Comparison of ENCODE assay signal across 15 cellular contexts in genomic region chr17:71974051-71974450, GRCh38.
DNase-seq lines count a peak whose midpoint lies in the region; ATAC-seq, FAIRE-seq and TF ChIP-seq lines count a peak whose summit lies in the region.
"Had no signal": no experiment of that assay in that cellular context is flagged by ENCODE, and none has a peak within 500 bp of the region (broad histone marks: within the 10 kb centered on the region; RNA-seq: fewer than 3 reads in every experiment).

No MANE protein-coding gene starts in this region.

- no peaks in the 10 kb centered on the region for H3K36me3 Mint-ChIP-seq in astrocyte (ENCODE audit: low read depth, unreplicated experiment)
- H3K36me3 Mint-ChIP-seq: CD4-positive, CD25-positive, alpha-beta regulatory T cell; IgD-negative memory B cell had no signal

- H3K27ac ChIP-seq in GM23248 (no peak overlapping the region), astrocyte (ENCODE audit: low read depth, low read length) (no peak overlapping the region), psoas muscle (peak overlapping the region; percentile 92), tibial artery (peak overlapping the region; percentile 83 to 87)
- H3K27ac ChIP-seq: 22Rv1, BLaER1 had no signal

- peak; percentile 9 for FAIRE-seq in astrocyte (lab: Jason Lieb, UNC)
- FAIRE-seq: GM19239, H54 had no signal

- peaks cover 18% of the 10 kb centered on the region for H3F3A ChIP-seq in GM23248 (ENCODE audit: insufficient read depth)

- no peak overlapping the region for H3K27ac Mint-ChIP-seq in astrocyte (ENCODE audit: unreplicated experiment)
- H3K27ac Mint-ChIP-seq: CD4-positive, CD25-positive, alpha-beta regulatory T cell; IgD-negative memory B cell had no signal

- peak overlapping the region; percentile 90; the same call in 1 of the 2 replicates for H2AFZ ChIP-seq in GM23248
- no peak overlapping the region for H2AFZ ChIP-seq in astrocyte (ENCODE audit: low read depth, low read length)

- intact Hi-C loops in psoas muscle (cut with DNase I) = loop anchor here (5.0 to 10.0 kb wide), 2 partner anchors 49 to 148 kb away; partner anchors contain the start of gene SOX9 (in 1 of the 2)
- intact Hi-C loops in tibial artery (cut with DNase I; ENCODE audit: low total_unique reads) = no loop called here

- DNase-seq in GM23248 (no peak), astrocyte (ENCODE audit: low read depth) (no peak), psoas muscle (no peak), tibial artery (no peak), Ammon's horn (ENCODE audit: low spot score) (no peak)
- no peak for DNase-seq in activated CD8-positive, alpha-beta memory T cell treated with anti-CD3 and anti-CD28 coated beads, Interleukin-2, amount 50 U/mL, for 48 hours
- no peak for DNase-seq in activated CD4-positive, CD25-positive, alpha-beta regulatory T cell (lab: John Stamatoyannopoulos, UW)
- DNase-seq: CD4-positive, CD25-positive, alpha-beta regulatory T cell; DMS53; GF-D8 had no signal

- H3K9ac ChIP-seq in GM23248 = no peak overlapping the region
- no peak overlapping the region for H3K9ac ChIP-seq in astrocyte (ENCODE audit: low read length)
- H3K9ac ChIP-seq: BLaER1 had no signal

- H3K79me2 ChIP-seq in GM23248 (ENCODE audit: insufficient read depth) = no peaks in the 10 kb centered on the region
- no peaks in the 10 kb centered on the region for H3K79me2 ChIP-seq in astrocyte (ENCODE audit: insufficient read depth, low read length)

- H3K9me3 Mint-ChIP-seq in astrocyte (ENCODE audit: unreplicated experiment) = peaks cover 3% of the 10 kb centered on the region

- H3K36me3 ChIP-seq in GM23248 (ENCODE audit: low read depth) (no peaks in the 10 kb centered on the region), astrocyte (ENCODE audit: insufficient read depth, low read length) (no peaks in the 10 kb centered on the region), psoas muscle (ENCODE audit: insufficient read depth in 1 of 2, low read depth in 1 of 2) (no peaks in the 10 kb centered on the region), tibial artery (no peaks in the 10 kb centered on the region)
- H3K36me3 ChIP-seq: BLaER1 had no signal

- H4K20me1 ChIP-seq in GM23248 (ENCODE audit: insufficient read depth) = no peaks in the 10 kb centered on the region
- H4K20me1 ChIP-seq in astrocyte (ENCODE audit: insufficient read depth, low read length) = no peaks in the 10 kb centered on the region
- H4K20me1 ChIP-seq: BLaER1 had no signal

- H3K9me2 ChIP-seq in GM23248 (ENCODE audit: insufficient read depth) = no peaks in the 10 kb centered on the region

- H3K27me3 ChIP-seq in GM23248 (replicated peaks; ENCODE audit: insufficient read depth) (no peaks in the 10 kb centered on the region), astrocyte (ENCODE audit: insufficient read depth, low read length) (no peaks in the 10 kb centered on the region), psoas muscle (ENCODE audit: insufficient read depth in 3 of 3, low read length in 2 of 3) (no peaks in the 10 kb centered on the region), tibial artery (no peaks in the 10 kb centered on the region)
- H3K27me3 ChIP-seq: BLaER1 had no signal

- H3K9me3 ChIP-seq in GM23248 (ENCODE audit: low read depth) = no peaks in the 10 kb centered on the region
- H3K9me3 ChIP-seq in astrocyte (ENCODE audit: insufficient read depth, low read depth, low read length) = peaks cover 5% of the 10 kb centered on the region
- no peaks in the 10 kb centered on the region for H3K9me3 ChIP-seq in psoas muscle
- no peaks in the 10 kb centered on the region for H3K9me3 ChIP-seq in tibial artery
- H3K9me3 ChIP-seq: BLaER1 had no signal

- in situ Hi-C loops in GM23248 (cut with MboI) = loop anchor here (25.0 kb wide), 1 partner anchor 563 kb away; no protein-coding TSS in a partner anchor

- 96 to 99% methylated on average over 4 of the region's 4 CpGs for WGBS in GM23248 (ENCODE audit: low coverage in 1 of 2, low lambda C conversion rate in 2 of 2, missing lambda C conversion rate in 2 of 2), 2 experiments
- WGBS in psoas muscle, 3 donors = 69 to 90% (median 72%) methylated on average over 4 of the region's 4 CpGs

- H3K4me3 ChIP-seq in GM23248 (no peak overlapping the region), astrocyte (ENCODE audit: insufficient read depth, low read depth, low read length) (no peak overlapping the region), psoas muscle (no peak overlapping the region), tibial artery (no peak overlapping the region)
- H3K4me3 ChIP-seq: BLaER1 had no signal

- no peak overlapping the region for H3K4me2 ChIP-seq in GM23248 (ENCODE audit: unreplicated experiment)
- H3K4me2 ChIP-seq in astrocyte (ENCODE audit: low read length) = no peak overlapping the region
- H3K4me2 ChIP-seq: BLaER1 had no signal

- H3K27me3 Mint-ChIP-seq in astrocyte (ENCODE audit: low read depth, unreplicated experiment) = peaks cover 4% of the 10 kb centered on the region
- H3K27me3 Mint-ChIP-seq: CD4-positive, CD25-positive, alpha-beta regulatory T cell; IgD-negative memory B cell had no signal

- H3K4me3 Mint-ChIP-seq in astrocyte (ENCODE audit: unreplicated experiment) = no peak overlapping the region
- H3K4me3 Mint-ChIP-seq: CD4-positive, CD25-positive, alpha-beta regulatory T cell; IgD-negative memory B cell had no signal

- H3K4me1 ChIP-seq in GM23248 (ENCODE audit: insufficient read depth) (peaks cover 20% of the 10 kb centered on the region), astrocyte (ENCODE audit: insufficient read depth, low read length) (peaks cover 16% of the 10 kb centered on the region), psoas muscle (peaks cover 5% of the 10 kb centered on the region), tibial artery (peaks cover 0 to 10% (median 10%) of the 10 kb centered on the region in 4 donors)
- H3K4me1 ChIP-seq: BLaER1 had no signal

- TF ChIP-seq CTCF in astrocyte (IDR thresholded peaks at IDR 0.05; ENCODE audit: insufficient read depth, low read depth, low read length) (no peak), psoas muscle (IDR thresholded peaks at IDR 0.05) (no peak), tibial artery (IDR thresholded peaks at IDR 0.05) (no peak)

- H3K4me1 Mint-ChIP-seq in astrocyte (ENCODE audit: low read depth, unreplicated experiment) = peaks cover 7% of the 10 kb centered on the region
- H3K4me1 Mint-ChIP-seq: IgD-negative memory B cell had no signal

- no peak for ATAC-seq in psoas muscle

Comparison
In these comparisons a context has a peak if more than half of its experiments do, and no peak if none do; other contexts are left out.
1. H3K27ac ChIP-seq: peak in psoas muscle (single experiment) and tibial artery (2 of 2); none in GM23248 (single experiment) and astrocyte (single experiment).